ENCODE assay signal across 16 cellular contexts in the genomic region with DNA sequence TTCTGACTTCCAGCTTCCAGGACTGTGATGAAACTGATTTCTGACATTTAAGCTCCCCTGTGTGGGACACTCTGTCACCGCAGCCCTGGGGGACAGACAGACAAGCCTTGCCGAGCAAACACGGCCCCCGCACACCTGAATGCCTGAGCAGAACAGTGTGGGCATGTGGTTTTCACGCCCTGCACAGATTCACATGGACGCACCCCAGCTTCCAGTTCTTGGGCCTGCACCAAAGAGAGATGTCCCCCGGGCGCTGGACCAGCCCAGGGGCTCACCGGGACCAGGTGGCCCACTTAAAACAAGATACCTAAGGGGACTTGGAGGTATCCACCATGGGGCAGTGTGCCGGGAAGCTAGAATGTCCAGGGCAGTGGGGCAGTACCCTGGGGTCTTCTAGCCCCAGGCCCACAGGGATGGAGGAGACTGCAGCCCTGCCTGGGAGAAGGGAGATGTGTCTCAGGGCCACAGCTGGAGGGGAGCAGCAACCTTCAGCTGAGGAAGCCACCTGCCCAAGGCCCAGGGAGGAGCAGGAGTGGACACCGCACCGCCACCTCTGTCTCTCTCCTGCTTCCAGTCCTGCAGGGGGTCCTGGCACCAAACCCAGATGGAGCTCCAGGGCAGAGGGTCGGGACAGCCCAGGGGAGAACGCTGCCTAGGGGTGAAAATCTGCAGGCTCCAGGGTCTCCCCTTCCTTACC. TPM values are rescaled to one million over a fixed set of nuclear protein-coding genes. Genes with fewer than 3 reads are reported as not detected.
DNase-seq lines count a peak whose midpoint lies in the region; ATAC-seq and TF ChIP-seq lines count a peak whose summit lies in the region.
"Had no signal": no experiment of that assay in that cellular context is flagged by ENCODE, and none has a peak within 500 bp of the region (broad histone marks: within the 10 kb centered on the region; RNA-seq: fewer than 3 reads in every experiment).

No MANE protein-coding gene starts in this region.

- H3K4me3 ChIP-seq in WERI-Rb-1 (ENCODE audit: low read depth, low read length) = no peak overlapping the region
- no peak overlapping the region for H3K4me3 ChIP-seq in sigmoid colon
- no peak overlapping the region for H3K4me3 ChIP-seq in H7 (ENCODE audit: insufficient read depth, low read depth, low read length)
- no peak overlapping the region for H3K4me3 ChIP-seq in HAP-1
- H3K4me3 ChIP-seq: K562 had no signal

- H3K27ac ChIP-seq in WERI-Rb-1 = no peak overlapping the region
- no peak overlapping the region for H3K27ac ChIP-seq in sigmoid colon

- TF ChIP-seq CTCF in WERI-Rb-1 (IDR thresholded peaks at IDR 0.05; ENCODE audit: low read depth, low read length) (no peak), sigmoid colon (IDR thresholded peaks at IDR 0.05) (no peak)

- H3K27me3 ChIP-seq in WERI-Rb-1 (ENCODE audit: insufficient read depth, low read depth, severe bottlenecking) (peaks cover 98% of the 10 kb centered on the region), sigmoid colon (peaks cover 0 to 56% (median 3%) of the 10 kb centered on the region in 3 donors), H7 (ENCODE audit: control insufficient read depth, insufficient read depth, low read length) (no peaks in the 10 kb centered on the region), HAP-1 (ENCODE audit: low read depth) (no peaks in the 10 kb centered on the region)

- no peak for ATAC-seq in GM21423 (IDR thresholded peaks at IDR 0.05; ENCODE audit: unreplicated experiment)
- ATAC-seq: K562 had no signal

- H3K36me3 ChIP-seq in WERI-Rb-1 (no peaks in the 10 kb centered on the region), sigmoid colon (no peaks in the 10 kb centered on the region), H7 (replicated peaks; ENCODE audit: control insufficient read depth, insufficient read depth, low read length) (no peaks in the 10 kb centered on the region), HAP-1 (replicated peaks) (no peaks in the 10 kb centered on the region)
- H3K36me3 ChIP-seq: BE2C had no signal

- H3K4me1 ChIP-seq in sigmoid colon = no peaks in the 10 kb centered on the region
- H3K4me1 ChIP-seq in HAP-1 = no peaks in the 10 kb centered on the region
- H3K4me1 ChIP-seq: BE2C had no signal

- in situ Hi-C loops in HAP-1 (cut with MboI; ENCODE audit: low sequenced_read_pairs) = no loop called here

- intact Hi-C loops in sigmoid colon (cut with DNase I) = no loop called here

- TF ChIP-seq POLR2A in sigmoid colon (IDR thresholded peaks at IDR 0.05) = no peak

- H3K9me3 ChIP-seq in WERI-Rb-1 (ENCODE audit: severe bottlenecking) = peaks cover 16% of the 10 kb centered on the region
- H3K9me3 ChIP-seq in sigmoid colon = no peaks in the 10 kb centered on the region
- H3K9me3 ChIP-seq in HAP-1 = no peaks in the 10 kb centered on the region
- H3K9me3 ChIP-seq: BE2C, Caco-2 had no signal

- 86 to 94% methylated on average over 14 of the region's 14 CpGs for WGBS in sigmoid colon, 2 donors

- DNase-seq in WERI-Rb-1 (peak; percentile 6), ecto neural progenitor cell (ENCODE audit: low spot score) (peak; percentile 42), mesenteric fat pad (ENCODE audit: low spot score) (peak; percentile 64), sigmoid colon (peak; percentile 54), H7 (no peak), HAP-1 (ENCODE audit: low spot score in 2 of 2) (no peak)
- DNase-seq: BE2C; C1 segment of cervical spinal cord; Caco-2; CD4-positive, CD25-positive, alpha-beta regulatory T cell; GOT3; HCEC 1CT; IMR-90 had no signal

- TF ChIP-seq EP300 in sigmoid colon (IDR thresholded peaks at IDR 0.05) = no peak

RNA-seq across cellular contexts. Expression of gene SOX1, which starts 50.5 kb away (rescaled TPM):
- not detected for total RNA-seq in mesenteric fat pad
- under 1 TPM in 1 of 4 donors, not detected in 3; 0.36 TPM for total RNA-seq in sigmoid colon
- polyA plus RNA-seq in sigmoid colon = under 1 TPM in 2 of 3 donors, not detected in 1; under 0.01 to 0.01 TPM
- 0.15 TPM in 1 of 2 replicates, not detected in the other for total RNA-seq in H7 (2014; rRNA removed; shearing (Covaris generic))
- total RNA-seq: A172; CD4-positive, CD25-positive, alpha-beta regulatory T cell; IMR-90; K562 had no signal
- polyA plus RNA-seq: CD4-positive, CD25-positive, alpha-beta regulatory T cell; IMR-90; K562 had no signal

Comparison
In these comparisons a context has a peak if more than half of its experiments do, and no peak if none do; other contexts are left out.
1. DNase-seq: peak in WERI-Rb-1 (single experiment), ecto neural progenitor cell (single experiment), mesenteric fat pad (single experiment) and sigmoid colon (single experiment); none in H7 (single experiment) and HAP-1 (0 of 2).